ENCODE assay signal across 10 cellular contexts in the genomic region with DNA sequence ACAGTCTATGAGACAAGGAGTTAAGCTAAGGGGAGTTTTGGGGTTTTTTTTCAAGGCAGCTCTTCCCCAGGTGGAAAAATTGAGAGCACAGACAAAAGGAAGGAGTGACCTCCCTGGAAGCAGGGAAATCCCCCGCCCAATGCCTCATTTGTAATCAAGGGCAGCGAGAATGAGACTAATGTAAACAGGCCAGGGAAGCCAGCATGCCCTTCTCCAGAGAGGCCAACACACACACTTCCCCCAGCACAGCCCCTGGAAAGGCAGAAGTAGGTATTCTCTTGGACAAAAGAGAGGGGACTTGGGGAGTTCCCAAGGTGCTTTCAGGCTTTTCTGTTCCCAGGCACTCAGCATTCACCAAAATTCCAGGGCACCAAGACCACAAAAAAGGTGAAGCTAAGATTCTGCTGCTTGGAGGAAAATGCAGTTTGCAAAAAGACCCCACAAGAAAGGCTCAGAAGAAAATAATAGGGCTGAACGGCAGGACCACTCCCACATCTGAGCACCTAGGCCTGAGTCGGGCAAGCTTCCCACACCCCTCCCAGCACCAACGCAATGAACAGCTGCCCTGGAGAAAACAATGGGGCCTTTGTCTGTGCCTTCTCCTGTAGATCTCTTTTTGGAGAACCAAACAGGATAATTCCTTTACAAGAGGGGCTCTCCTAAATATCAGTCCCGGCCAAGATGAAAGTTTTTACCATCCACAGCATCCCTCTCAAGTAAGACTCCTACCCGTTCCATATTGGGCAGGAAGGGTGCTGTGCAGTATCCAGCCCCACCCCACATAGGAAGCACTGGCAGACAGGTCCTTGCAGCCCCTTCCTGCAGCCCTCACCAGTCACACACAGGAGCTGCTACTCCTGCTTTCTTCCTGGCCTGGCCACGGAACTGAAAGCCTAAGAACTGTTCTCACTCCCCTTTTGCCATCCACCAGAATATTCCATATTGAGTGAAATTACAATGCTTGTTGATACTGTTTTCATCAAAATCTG.
DNase-seq lines count a peak whose midpoint lies in the region; ATAC-seq and TF ChIP-seq lines count a peak whose summit lies in the region.
"Had no signal": no experiment of that assay in that cellular context is flagged by ENCODE, and none has a peak within 500 bp of the region (broad histone marks: within the 10 kb centered on the region; RNA-seq: fewer than 3 reads in every experiment).

No MANE protein-coding gene starts in this region.

- H3K27ac ChIP-seq in colonic mucosa (peak overlapping the region; percentile 60), upper lobe of right lung (peak overlapping the region; percentile 45)

- no peaks in the 10 kb centered on the region for H3K27me3 ChIP-seq in colonic mucosa
- no peaks in the 10 kb centered on the region for H3K27me3 ChIP-seq in upper lobe of right lung

- ATAC-seq in activated naive CD4-positive, alpha-beta T cell treated with anti-CD3 and anti-CD28 coated beads, Interleukin-2, amount 50 U/mL, for 72 hours, result peak; percentile 56 to 71
- ATAC-seq in upper lobe of right lung (peak; percentile 81), omental fat pad (ENCODE audit: low FRiP score) (no peak), HG03520 (IDR thresholded peaks at IDR 0.05; ENCODE audit: unreplicated experiment) (no peak)

- peak overlapping the region in 1 of 2 donors; percentile 55 for H3K9ac ChIP-seq in colonic mucosa (ENCODE audit: low read depth in 2 of 2, low read length in 2 of 2)

- peaks cover 0 to 4% of the 10 kb centered on the region in 2 donors for H3K36me3 Mint-ChIP-seq in activated naive CD4-positive, alpha-beta T cell treated with anti-CD3 and anti-CD28 coated beads, Interleukin-2, amount 50 U/mL, for 72 hours
- peaks cover 9% of the 10 kb centered on the region for H3K36me3 Mint-ChIP-seq in mesothelial cell of epicardium
- H3K36me3 Mint-ChIP-seq: IgD-negative memory B cell had no signal

- no peaks in the 10 kb centered on the region for H3K9me3 Mint-ChIP-seq in activated naive CD4-positive, alpha-beta T cell treated with anti-CD3 and anti-CD28 coated beads, Interleukin-2, amount 50 U/mL, for 72 hours
- H3K9me3 Mint-ChIP-seq in mesothelial cell of epicardium, result no peaks in the 10 kb centered on the region
- H3K9me3 Mint-ChIP-seq: activated naive CD8-positive, alpha-beta T cell treated with anti-CD3 and anti-CD28 coated beads, Interleukin-2, amount 10 ng/mL, durations not matched to agents 7 days and 5 days; IgD-negative memory B cell had no signal

- no peak for TF ChIP-seq CTCF in colonic mucosa (IDR thresholded peaks at IDR 0.05)
- no peak for TF ChIP-seq CTCF in mesothelial cell of epicardium (IDR thresholded peaks at IDR 0.05; ENCODE audit: unreplicated experiment)
- TF ChIP-seq CTCF in upper lobe of right lung (IDR thresholded peaks at IDR 0.05), result no peak
- TF ChIP-seq CTCF in omental fat pad (IDR thresholded peaks at IDR 0.05), result no peak

- peak in 1 of 2 donors; percentile 11 for DNase-seq in activated naive CD4-positive, alpha-beta T cell treated with anti-CD3 and anti-CD28 coated beads, Interleukin-2, amount 50 U/mL, for 72 hours (ENCODE audit: low spot score in 2 of 2)
- DNase-seq in activated naive CD4-positive, alpha-beta T cell treated with anti-CD3 and anti-CD28 coated beads, Interleukin-2, amount 50 U/mL, for 16 hours, result no peak
- DNase-seq in colonic mucosa (peak; percentile 69), mesothelial cell of epicardium (ENCODE audit: low spot score in 2 of 2, unreplicated experiment in 2 of 2) (no peak), upper lobe of right lung (no peak), omental fat pad (ENCODE audit: low spot score) (no peak), NCI-H1092 (lab: John Stamatoyannopoulos, UW) (no peak)
- DNase-seq: activated naive CD8-positive, alpha-beta T cell treated with anti-CD3 and anti-CD28 coated beads, Interleukin-2, amount 10 ng/mL, durations not matched to agents 7 days and 5 days had no signal

- H3K4me3 ChIP-seq in colonic mucosa (no peak overlapping the region), upper lobe of right lung (no peak overlapping the region)

- peak overlapping the region; percentile 35 to 88 for H3K27ac Mint-ChIP-seq in activated naive CD4-positive, alpha-beta T cell treated with anti-CD3 and anti-CD28 coated beads, Interleukin-2, amount 50 U/mL, for 72 hours
- H3K27ac Mint-ChIP-seq in mesothelial cell of epicardium, result peak overlapping the region; percentile 68
- H3K27ac Mint-ChIP-seq: activated naive CD8-positive, alpha-beta T cell treated with anti-CD3 and anti-CD28 coated beads, Interleukin-2, amount 10 ng/mL, durations not matched to agents 7 days and 5 days; IgD-negative memory B cell had no signal

- H3K4me1 ChIP-seq in colonic mucosa, result peaks cover 6% of the 10 kb centered on the region
- H3K4me1 ChIP-seq in upper lobe of right lung, result peaks cover 31% of the 10 kb centered on the region

- peaks cover 30% of the 10 kb centered on the region for H3K4me1 Mint-ChIP-seq in mesothelial cell of epicardium
- H3K4me1 Mint-ChIP-seq: IgD-negative memory B cell had no signal

- no peaks in the 10 kb centered on the region for H3K27me3 Mint-ChIP-seq in mesothelial cell of epicardium (ENCODE audit: low read depth)

- H3K9me3 ChIP-seq in colonic mucosa (no peaks in the 10 kb centered on the region), upper lobe of right lung (no peaks in the 10 kb centered on the region)

- H3K4me3 Mint-ChIP-seq in mesothelial cell of epicardium, result no peak overlapping the region
- H3K4me3 Mint-ChIP-seq: activated naive CD8-positive, alpha-beta T cell treated with anti-CD3 and anti-CD28 coated beads, Interleukin-2, amount 10 ng/mL, durations not matched to agents 7 days and 5 days; IgD-negative memory B cell had no signal

- H3K36me3 ChIP-seq in colonic mucosa (no peaks in the 10 kb centered on the region), upper lobe of right lung (no peaks in the 10 kb centered on the region)

- intact Hi-C loops in colonic mucosa (cut with DNase I) (no loop called here), upper lobe of right lung (cut with DNase I) (no loop called here)

Comparison
In these comparisons a context has a peak if more than half of its experiments do, and no peak if none do; other contexts are left out.
1. ATAC-seq: peak in activated naive CD4-positive, alpha-beta T cell treated with anti-CD3 and anti-CD28 coated beads, Interleukin-2, amount 50 U/mL, for 72 hours (2 of 2) and upper lobe of right lung (single experiment); none in omental fat pad (single experiment) and HG03520 (single experiment).